In the genomic region with DNA sequence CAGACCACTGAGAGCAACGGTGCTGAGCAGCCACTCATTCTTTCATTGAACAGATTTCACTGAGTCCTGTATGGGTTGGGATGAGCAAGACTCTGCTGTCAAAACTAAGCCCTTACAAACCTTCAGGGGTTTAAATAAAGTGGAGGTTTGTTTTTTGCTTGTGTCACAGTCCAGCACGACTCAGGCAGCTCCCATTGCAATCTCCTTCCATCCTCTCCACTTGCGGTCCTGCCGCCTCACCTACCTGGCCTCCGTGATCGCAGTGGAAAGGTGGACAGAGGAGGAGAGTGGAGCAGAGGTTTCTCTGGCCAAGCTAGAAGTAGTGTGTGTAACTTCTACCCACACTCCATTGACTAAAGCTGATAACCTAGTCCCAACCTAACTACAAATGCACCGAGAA, we compare ENCODE assay signal across 40 cellular contexts.
"Had no signal": no experiment of that assay in that cellular context is flagged by ENCODE, and none has a peak within 500 bp of the region (broad histone marks: within the 10 kb centered on the region; RNA-seq: fewer than 3 reads in every experiment).

No MANE protein-coding gene starts in this region.

- H3K9me3 Mint-ChIP-seq: activated naive CD4-positive, alpha-beta T cell treated with anti-CD3 and anti-CD28 coated beads for 36 hours; activated naive CD4-positive, alpha-beta T cell treated with anti-CD3 and anti-CD28 coated beads, Interleukin-2, amount 10 ng/mL, durations not matched to agents 7 days and 5 days; activated naive CD4-positive, alpha-beta T cell treated with anti-CD3 and anti-CD28 coated beads, Interleukin-2, amount 50 U/mL, for 24 hours; activated naive CD4-positive, alpha-beta T cell treated with anti-CD3 and anti-CD28 coated beads, Interleukin-2, amount 50 U/mL, for 72 hours; activated naive CD8-positive, alpha-beta T cell treated with anti-CD3 and anti-CD28 coated beads for 36 hours; activated naive CD8-positive, alpha-beta T cell treated with anti-CD3 and anti-CD28 coated beads, Interleukin-2, amount 10 ng/mL, durations not matched to agents 7 days and 5 days; activated naive CD8-positive, alpha-beta T cell treated with anti-CD3 and anti-CD28 coated beads, Interleukin-2, amount 50 U/mL, for 24 hours; activated T-cell treated with anti-CD3 and anti-CD28 coated beads, Interleukin-2, amount 50 U/mL, for 24 hours; activated T-cell treated with anti-CD3 and anti-CD28 coated beads, Interleukin-2, amount 50 U/mL, for 4 hours; activated T-cell treated with anti-CD3 and anti-CD28 coated beads, Interleukin-2, amount 50 U/mL, for 72 hours; activated T-helper 1 cell treated with anti-CD3 and anti-CD28 coated beads, Interleukin-12 subunit alpha, Interleukin-12 subunit beta, Interleukin-2, Interleukin-4 antibody, amounts not matched to agents 30 ng/mL and 10 ng/mL and 1 ng/mL, durations not matched to agents 14 hours and 24 hours and 36 hours; activated T-helper 2 cell treated with anti-CD3 and anti-CD28 coated beads, Interferon-gamma antibody, Interleukin-2, Interleukin-4, amounts not matched to agents 10 μg/mL and 5 μg/mL and 100 μg/mL, durations not matched to agents 14 hours and 24 hours and 36 hours; central memory CD8-positive, alpha-beta T cell had no signal

- H3K9me3 ChIP-seq: adrenal gland, ascending aorta, body of pancreas, breast epithelium had no signal

- H3K36me3 ChIP-seq: adrenal gland, ascending aorta, brain microvascular endothelial cell, breast epithelium, cardiac muscle cell had no signal

- H3K27ac Mint-ChIP-seq: activated naive CD4-positive, alpha-beta T cell treated with anti-CD3 and anti-CD28 coated beads for 36 hours; activated naive CD4-positive, alpha-beta T cell treated with anti-CD3 and anti-CD28 coated beads, Interleukin-2, amount 10 ng/mL, durations not matched to agents 7 days and 5 days; activated naive CD4-positive, alpha-beta T cell treated with anti-CD3 and anti-CD28 coated beads, Interleukin-2, amount 50 U/mL, for 24 hours; activated naive CD8-positive, alpha-beta T cell; activated naive CD8-positive, alpha-beta T cell treated with anti-CD3 and anti-CD28 coated beads for 36 hours; activated naive CD8-positive, alpha-beta T cell treated with anti-CD3 and anti-CD28 coated beads, Interleukin-2, amount 10 ng/mL, durations not matched to agents 7 days and 5 days; activated naive CD8-positive, alpha-beta T cell treated with anti-CD3 and anti-CD28 coated beads, Interleukin-2, amount 50 U/mL, for 24 hours; activated T-cell treated with anti-CD3 and anti-CD28 coated beads, Interleukin-2, amount 50 U/mL, for 24 hours; activated T-cell treated with anti-CD3 and anti-CD28 coated beads, Interleukin-2, amount 50 U/mL, for 72 hours; activated T-helper 1 cell treated with anti-CD3 and anti-CD28 coated beads, Interleukin-12 subunit alpha, Interleukin-12 subunit beta, Interleukin-2, Interleukin-4 antibody, amounts not matched to agents 30 ng/mL and 10 ng/mL and 1 ng/mL, durations not matched to agents 14 hours and 24 hours and 36 hours; activated T-helper 17 cell treated with anti-CD3 and anti-CD28 coated beads, Interleukin-2, amount 50 U/mL, for 72 hours; activated T-helper 2 cell treated with anti-CD3 and anti-CD28 coated beads, Interferon-gamma antibody, Interleukin-2, Interleukin-4, amounts not matched to agents 10 μg/mL and 5 μg/mL and 100 μg/mL, durations not matched to agents 14 hours and 24 hours and 36 hours; brain had no signal

- FAIRE-seq: astrocyte, bronchial epithelial cell had no signal

- H3K27ac ChIP-seq: adrenal gland, ascending aorta, body of pancreas, brain microvascular endothelial cell, breast epithelium, cardiac muscle cell had no signal

- H3K27me3 ChIP-seq: adrenal gland, ascending aorta, body of pancreas, brain microvascular endothelial cell, breast epithelium, cardiac muscle cell had no signal

- ATAC-seq: activated naive CD4-positive, alpha-beta T cell treated with anti-CD3 and anti-CD28 coated beads, Interleukin-2, amount 50 U/mL, for 72 hours; activated naive CD8-positive, alpha-beta T cell treated with anti-CD3 and anti-CD28 coated beads, Interleukin-2, amount 50 U/mL, for 24 hours; activated T-cell treated with anti-CD3 and anti-CD28 coated beads, Interleukin-2, amount 50 U/mL, for 4 hours; activated T-cell treated with anti-CD3 and anti-CD28 coated beads, Interleukin-2, amount 50 U/mL, for 72 hours; activated T-helper 17 cell treated with anti-CD3 and anti-CD28 coated beads, Interleukin-2, amount 50 U/mL, for 72 hours; body of pancreas had no signal

- H3K4me3 Mint-ChIP-seq: activated naive CD4-positive, alpha-beta T cell treated with anti-CD3 and anti-CD28 coated beads for 36 hours; activated naive CD4-positive, alpha-beta T cell treated with anti-CD3 and anti-CD28 coated beads, Interleukin-2, amount 10 ng/mL, durations not matched to agents 7 days and 5 days; activated naive CD4-positive, alpha-beta T cell treated with anti-CD3 and anti-CD28 coated beads, Interleukin-2, amount 50 U/mL, for 24 hours; activated naive CD8-positive, alpha-beta T cell; activated naive CD8-positive, alpha-beta T cell treated with anti-CD3 and anti-CD28 coated beads for 36 hours; activated naive CD8-positive, alpha-beta T cell treated with anti-CD3 and anti-CD28 coated beads, Interleukin-2, amount 10 ng/mL, durations not matched to agents 7 days and 5 days; activated naive CD8-positive, alpha-beta T cell treated with anti-CD3 and anti-CD28 coated beads, Interleukin-2, amount 50 U/mL, for 24 hours; activated T-cell treated with anti-CD3 and anti-CD28 coated beads, Interleukin-2, amount 50 U/mL, for 24 hours; activated T-cell treated with anti-CD3 and anti-CD28 coated beads, Interleukin-2, amount 50 U/mL, for 4 hours; activated T-cell treated with anti-CD3 and anti-CD28 coated beads, Interleukin-2, amount 50 U/mL, for 72 hours; activated T-helper 1 cell treated with anti-CD3 and anti-CD28 coated beads, Interleukin-12 subunit alpha, Interleukin-12 subunit beta, Interleukin-2, Interleukin-4 antibody, amounts not matched to agents 30 ng/mL and 10 ng/mL and 1 ng/mL, durations not matched to agents 14 hours and 24 hours and 36 hours; activated T-helper 17 cell treated with anti-CD3 and anti-CD28 coated beads, Interleukin-2, amount 50 U/mL, for 72 hours; brain; central memory CD8-positive, alpha-beta T cell had no signal

- H3K36me3 Mint-ChIP-seq: activated naive CD4-positive, alpha-beta T cell treated with anti-CD3 and anti-CD28 coated beads, Interleukin-2, amount 10 ng/mL, durations not matched to agents 7 days and 5 days; activated naive CD4-positive, alpha-beta T cell treated with anti-CD3 and anti-CD28 coated beads, Interleukin-2, amount 50 U/mL, for 24 hours; activated naive CD4-positive, alpha-beta T cell treated with anti-CD3 and anti-CD28 coated beads, Interleukin-2, amount 50 U/mL, for 72 hours; activated naive CD8-positive, alpha-beta T cell; activated naive CD8-positive, alpha-beta T cell treated with anti-CD3 and anti-CD28 coated beads for 36 hours; activated naive CD8-positive, alpha-beta T cell treated with anti-CD3 and anti-CD28 coated beads, Interleukin-2, amount 10 ng/mL, durations not matched to agents 7 days and 5 days; brain had no signal

- H3K4me3 ChIP-seq: adrenal gland, ascending aorta, body of pancreas, breast epithelium, cardiac muscle cell had no signal

- H3K4me1 ChIP-seq: adrenal gland, ascending aorta, body of pancreas had no signal

- H3K4me1 Mint-ChIP-seq: activated naive CD4-positive, alpha-beta T cell treated with anti-CD3 and anti-CD28 coated beads, Interleukin-2, amount 10 ng/mL, durations not matched to agents 7 days and 5 days; activated naive CD4-positive, alpha-beta T cell treated with anti-CD3 and anti-CD28 coated beads, Interleukin-2, amount 50 U/mL, for 24 hours; activated naive CD8-positive, alpha-beta T cell treated with anti-CD3 and anti-CD28 coated beads for 36 hours; activated naive CD8-positive, alpha-beta T cell treated with anti-CD3 and anti-CD28 coated beads, Interleukin-2, amount 10 ng/mL, durations not matched to agents 7 days and 5 days; activated naive CD8-positive, alpha-beta T cell treated with anti-CD3 and anti-CD28 coated beads, Interleukin-2, amount 50 U/mL, for 24 hours; activated T-helper 17 cell treated with anti-CD3 and anti-CD28 coated beads, Interleukin-2, amount 50 U/mL, for 72 hours; central memory CD8-positive, alpha-beta T cell had no signal

- H3K27me3 Mint-ChIP-seq: activated naive CD4-positive, alpha-beta T cell treated with anti-CD3 and anti-CD28 coated beads, Interleukin-2, amount 10 ng/mL, durations not matched to agents 7 days and 5 days; activated naive CD8-positive, alpha-beta T cell; activated naive CD8-positive, alpha-beta T cell treated with anti-CD3 and anti-CD28 coated beads for 36 hours; brain; central memory CD8-positive, alpha-beta T cell had no signal

- DNase-seq: activated effector memory CD4-positive, alpha-beta T cell treated with anti-CD3 and anti-CD28 coated beads, Interleukin-2, amount 50 U/mL, for 16 hours; activated effector memory CD4-positive, alpha-beta T cell treated with Interleukin-2 at 50 U/mL for 16 hours; activated gamma-delta T cell; activated gamma-delta T cell treated with Interleukin-2 at 50 U/mL for 16 hours; activated naive CD4-positive, alpha-beta T cell; activated naive CD4-positive, alpha-beta T cell treated with anti-CD3 and anti-CD28 coated beads for 36 hours; activated naive CD4-positive, alpha-beta T cell treated with anti-CD3 and anti-CD28 coated beads, Interleukin-2, amount 10 ng/mL, durations not matched to agents 7 days and 5 days; activated naive CD4-positive, alpha-beta T cell treated with anti-CD3 and anti-CD28 coated beads, Interleukin-2, amount 50 U/mL, for 16 hours; activated naive CD4-positive, alpha-beta T cell treated with Interleukin-2 at 50 U/mL for 16 hours; activated naive CD8-positive, alpha-beta T cell treated with anti-CD3 and anti-CD28 coated beads for 36 hours; activated naive CD8-positive, alpha-beta T cell treated with anti-CD3 and anti-CD28 coated beads, Interleukin-2, amount 10 ng/mL, durations not matched to agents 7 days and 5 days; activated naive CD8-positive, alpha-beta T cell treated with anti-CD3 and anti-CD28 coated beads, Interleukin-2, amount 50 U/mL, for 24 hours; activated T-cell treated with anti-CD3 and anti-CD28 coated beads, Interleukin-2, amount 50 U/mL, for 1 hour; activated T-cell treated with anti-CD3 and anti-CD28 coated beads, Interleukin-2, amount 50 U/mL, for 24 hours; activated T-cell treated with anti-CD3 and anti-CD28 coated beads, Interleukin-2, amount 50 U/mL, for 4 hours; activated T-cell treated with anti-CD3 and anti-CD28 coated beads, Interleukin-2, amount 50 U/mL, for 48 hours; activated T-cell treated with anti-CD3 and anti-CD28 coated beads, Interleukin-2, amount 50 U/mL, for 72 hours; adrenal gland; amniotic stem cell; amygdala; anterior cingulate cortex; aorta; body of pancreas; brain microvascular endothelial cell; caudate nucleus; central memory CD4-positive, alpha-beta T cell; cerebellar nuclear complex had no signal
